In the genomic region with DNA sequence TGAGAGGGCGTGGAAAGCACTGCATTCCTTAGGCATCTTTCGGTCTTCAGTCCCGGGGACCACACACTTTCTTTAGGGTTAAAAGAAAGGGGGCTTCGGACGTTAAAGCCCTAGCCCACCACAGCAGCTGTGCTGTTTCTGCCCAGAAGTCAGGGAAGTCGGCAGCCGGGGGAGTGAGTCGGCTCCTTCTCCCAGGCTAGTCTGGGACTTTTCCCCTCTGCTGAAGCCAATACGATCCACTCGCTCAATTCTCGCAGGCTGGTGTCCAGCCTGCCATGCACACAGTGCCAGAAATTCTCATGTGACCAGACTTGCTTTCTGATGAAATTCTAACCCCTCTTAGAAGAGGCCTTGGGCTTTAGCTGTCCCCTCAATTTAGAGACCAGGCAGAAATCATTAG, we compare ENCODE assay signal across 13 cellular contexts.
DNase-seq lines count a peak whose midpoint lies in the region; ATAC-seq and TF ChIP-seq lines count a peak whose summit lies in the region.
"Had no signal": no experiment of that assay in that cellular context is flagged by ENCODE, and none has a peak within 500 bp of the region (broad histone marks: within the 10 kb centered on the region; RNA-seq: fewer than 3 reads in every experiment).

No MANE protein-coding gene starts in this region.

- H3K4me3 ChIP-seq in dorsolateral prefrontal cortex: peak overlapping the region in 50 of 59 donors; percentile 1 to 60 (median 34)
- no peak overlapping the region for H3K4me3 ChIP-seq in testis
- H3K4me3 ChIP-seq: SK-N-MC had no signal

- no peak for ATAC-seq in memory B cell (ENCODE audit: low read depth)
- no peak for ATAC-seq in HG03520 (IDR thresholded peaks at IDR 0.05; ENCODE audit: unreplicated experiment)
- ATAC-seq in GM19023 (IDR thresholded peaks at IDR 0.05; ENCODE audit: unreplicated experiment): no peak
- ATAC-seq: HCT116 had no signal

- intact Hi-C loops in dorsolateral prefrontal cortex (cut with DNase I): loop anchor here in 1 of 2 donors (10.0 kb wide), 1 partner anchor 169 kb away; a partner anchor contains a TSS
- intact Hi-C loops in testis (cut with DNase I; ENCODE audit: low total_unique reads): no loop called here

- no peak overlapping the region for H3K4me3 Mint-ChIP-seq in memory B cell
- H3K4me3 Mint-ChIP-seq: activated T-helper 1 cell treated with anti-CD3 and anti-CD28 coated beads, Interleukin-12 subunit alpha, Interleukin-12 subunit beta, Interleukin-2, Interleukin-4 antibody, amounts not matched to agents 30 ng/mL and 10 ng/mL and 1 ng/mL, durations not matched to agents 14 hours and 24 hours and 36 hours had no signal

- peak; percentile 53 for DNase-seq in NCI-H446 treated with DMSO at 0.1 percent for 48 hours (lab: John Stamatoyannopoulos, UW)
- DNase-seq in dorsolateral prefrontal cortex: peak in 1 of 10 donors; percentile 41
- DNase-seq in memory B cell (ENCODE audit: low spot score in 2 of 2): no peak
- DNase-seq in testis: peak; percentile 71
- DNase-seq in kidney tubule cell (ENCODE audit: low spot score): no peak
- DNase-seq in activated CD4-positive, alpha-beta T cell treated with anti-CD3 and anti-CD28 coated beads, Interleukin-2, amount 50 U/mL, for 4 hours: no peak
- DNase-seq: Kasumi-1; stimulated activated CD4-positive, alpha-beta T cell treated with anti-CD3 and anti-CD28 coated beads, Interleukin-4, amount 100 ng/mL, for 1 hour had no signal

- H3K36me3 ChIP-seq in testis (ENCODE audit: low read depth, missing control alignments): no peaks in the 10 kb centered on the region

- no peak for TF ChIP-seq POLR2A in testis (IDR thresholded peaks at IDR 0.05)

- H3K27ac Mint-ChIP-seq in memory B cell: peak overlapping the region; percentile 58
- H3K27ac Mint-ChIP-seq: activated T-helper 1 cell treated with anti-CD3 and anti-CD28 coated beads, Interleukin-12 subunit alpha, Interleukin-12 subunit beta, Interleukin-2, Interleukin-4 antibody, amounts not matched to agents 30 ng/mL and 10 ng/mL and 1 ng/mL, durations not matched to agents 14 hours and 24 hours and 36 hours had no signal

- no peaks in the 10 kb centered on the region for H3K36me3 Mint-ChIP-seq in memory B cell

- H3K27me3 ChIP-seq in dorsolateral prefrontal cortex (no peaks in the 10 kb centered on the region), testis (no peaks in the 10 kb centered on the region)

- peak overlapping the region in 50 of 59 donors; percentile 1 to 80 (median 57) for H3K27ac ChIP-seq in dorsolateral prefrontal cortex
- H3K27ac ChIP-seq in testis: peak overlapping the region; percentile 12 to 32
- H3K27ac ChIP-seq: SK-N-MC had no signal

- H3K9me3 ChIP-seq in testis: no peaks in the 10 kb centered on the region

- TF ChIP-seq CTCF in dorsolateral prefrontal cortex (IDR thresholded peaks at IDR 0.05 in 54 of 56, conservative IDR thresholded peaks at IDR 0.05 in 2 of 56; ENCODE audit: low read depth in 1 of 56, partially characterized antibody in 56 of 56): no peak
- TF ChIP-seq CTCF in testis (IDR thresholded peaks at IDR 0.05): no peak

- 31 to 63% methylated on average over 11 of the region's 11 CpGs for WGBS in testis, 2 donors

- no peaks in the 10 kb centered on the region for H3K27me3 Mint-ChIP-seq in memory B cell

- H3K9me3 Mint-ChIP-seq in memory B cell: no peaks in the 10 kb centered on the region
- H3K9me3 Mint-ChIP-seq: activated T-helper 1 cell treated with anti-CD3 and anti-CD28 coated beads, Interleukin-12 subunit alpha, Interleukin-12 subunit beta, Interleukin-2, Interleukin-4 antibody, amounts not matched to agents 30 ng/mL and 10 ng/mL and 1 ng/mL, durations not matched to agents 14 hours and 24 hours and 36 hours had no signal

- peaks cover 49% of the 10 kb centered on the region for H3K4me1 Mint-ChIP-seq in memory B cell

- H3K4me1 ChIP-seq in testis: peaks cover 19% of the 10 kb centered on the region

Comparison
In these comparisons a context has a peak if more than half of its experiments do, and no peak if none do; other contexts are left out.
1. DNase-seq: peak in NCI-H446 treated with DMSO at 0.1 percent for 48 hours (single experiment) and testis (single experiment); none in memory B cell (0 of 2), kidney tubule cell (single experiment) and activated CD4-positive, alpha-beta T cell treated with anti-CD3 and anti-CD28 coated beads, Interleukin-2, amount 50 U/mL, for 4 hours (0 of 2).
2. H3K4me3 ChIP-seq: peak in dorsolateral prefrontal cortex (50 of 59); none in testis (0 of 2).